In the genomic region with DNA sequence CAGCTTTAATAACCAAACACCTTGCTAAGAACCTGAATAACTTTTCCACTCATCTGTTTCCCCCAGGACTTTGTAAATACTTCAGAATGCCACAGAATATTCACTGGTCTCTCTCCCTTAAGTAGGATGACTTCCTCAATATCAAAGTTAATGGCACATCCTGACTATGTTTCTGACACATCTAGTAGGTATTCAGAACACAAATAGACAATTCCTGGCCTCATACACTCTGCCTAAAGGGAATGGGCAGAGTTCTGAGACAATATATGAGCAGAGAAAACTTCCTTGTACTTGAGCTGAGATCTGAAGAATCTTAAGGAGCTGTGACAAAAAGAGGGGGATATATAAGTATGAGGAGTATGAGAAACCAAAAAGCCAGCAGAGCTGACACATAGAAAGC, we compare ENCODE assay signal across 14 cellular contexts. TPM values are rescaled to one million over a fixed set of nuclear protein-coding genes. Genes with fewer than 3 reads are reported as not detected.
DNase-seq lines count a peak whose midpoint lies in the region; ATAC-seq and TF ChIP-seq lines count a peak whose summit lies in the region.
"Had no signal": no experiment of that assay in that cellular context is flagged by ENCODE, and none has a peak within 500 bp of the region (broad histone marks: within the 10 kb centered on the region; RNA-seq: fewer than 3 reads in every experiment).

No MANE protein-coding gene starts in this region.

- H3K4me1 ChIP-seq in PC-3 (ENCODE audit: insufficient read depth, low read length) (peaks cover 22% of the 10 kb centered on the region), hepatocyte (ENCODE audit: insufficient read depth) (no peaks in the 10 kb centered on the region)
- H3K4me1 ChIP-seq: Peyer's patch had no signal

- H3K27ac ChIP-seq in PC-3 (ENCODE audit: low read length) (peak overlapping the region; percentile 43), hepatocyte (no peak overlapping the region)
- H3K27ac ChIP-seq: esophagus muscularis mucosa, Peyer's patch had no signal

- H2AFZ ChIP-seq in PC-3 (ENCODE audit: low read length), result no peak overlapping the region
- H2AFZ ChIP-seq in hepatocyte, result no peak overlapping the region

- H3K79me2 ChIP-seq in PC-3 (ENCODE audit: low read length) (peaks cover 82% of the 10 kb centered on the region), hepatocyte (peaks cover 52% of the 10 kb centered on the region)

- no peak for TF ChIP-seq CTCF in PC-3 (conservative IDR thresholded peaks at IDR 0.05; ENCODE audit: low read depth, low read length)
- no peak for TF ChIP-seq CTCF in epithelial cell of esophagus (IDR thresholded peaks at IDR 0.05; ENCODE audit: insufficient read depth, low read depth, low read length, missing control alignments)
- TF ChIP-seq CTCF in hepatocyte (IDR thresholded peaks at IDR 0.05; ENCODE audit: poor library complexity), result no peak

- no peaks in the 10 kb centered on the region; the same call in none of the 2 replicates for H4K20me1 ChIP-seq in PC-3 (ENCODE audit: low read length)
- H4K20me1 ChIP-seq in hepatocyte (ENCODE audit: insufficient read depth, poor library complexity, severe bottlenecking), result no peaks in the 10 kb centered on the region

- H3K9me2 ChIP-seq in PC-3 (replicated peaks; ENCODE audit: low read length) (no peaks in the 10 kb centered on the region), hepatocyte (replicated peaks; ENCODE audit: insufficient read depth) (no peaks in the 10 kb centered on the region)

- CTCF ChIA-PET in PC-3 (lab: Charles Lee), result interaction anchor here (0.6 kb wide), 1 partner anchor 29 kb away, joined by 3 read pairs; no protein-coding TSS in a partner anchor

- H3K27me3 ChIP-seq in PC-3 (ENCODE audit: low read length) (no peaks in the 10 kb centered on the region), hepatocyte (no peaks in the 10 kb centered on the region)
- H3K27me3 ChIP-seq: esophagus muscularis mucosa, Peyer's patch had no signal

- in situ Hi-C loops in Caki2 (cut with HindIII; ENCODE audit: low pct_unique_long_range_greater_than_20kb, low sequenced_read_pairs), result no loop called here

- peak overlapping the region; percentile 28 for H3K4me2 ChIP-seq in PC-3 (ENCODE audit: low read length)
- no peak overlapping the region for H3K4me2 ChIP-seq in hepatocyte

- DNase-seq in Caki2 (ENCODE audit: low read depth) (peak; percentile 76), PC-3 (peak; percentile 82), epithelial cell of esophagus (ENCODE audit: low read depth) (peak; percentile 70), non-pigmented ciliary epithelial cell (ENCODE audit: low read depth) (peak; percentile 58), hepatocyte (ENCODE audit: low spot score) (no peak), DMS79 treated with DMSO at 0.1 percent for 48 hours (lab: John Stamatoyannopoulos, UW) (no peak)
- DNase-seq: activated CD8-positive, alpha-beta memory T cell treated with anti-CD3 and anti-CD28 coated beads, Interleukin-2, amount 50 U/mL, for 48 hours; anterior cingulate cortex; occipital lobe; Peyer's patch; stimulated activated naive CD4-positive, alpha-beta T cell had no signal

- no peak overlapping the region for H3K9ac ChIP-seq in PC-3 (ENCODE audit: low read length)

- H3K36me3 ChIP-seq in PC-3 (ENCODE audit: low read depth, low read length) (peaks cover 18% of the 10 kb centered on the region; the same call in 1 of the 2 replicates), hepatocyte (replicated peaks; ENCODE audit: insufficient read depth, low read depth) (no peaks in the 10 kb centered on the region)

- POLR2A ChIA-PET in PC-3 (lab: Charles Lee; ENCODE audit: unreplicated experiment), result no interaction called here

- no peak overlapping the region for H3K4me3 ChIP-seq in PC-3 (ENCODE audit: low read length)
- no peak overlapping the region for H3K4me3 ChIP-seq in epithelial cell of esophagus (ENCODE audit: low read length)
- H3K4me3 ChIP-seq in hepatocyte, result no peak overlapping the region
- H3K4me3 ChIP-seq: esophagus muscularis mucosa, Peyer's patch had no signal

- BruUV-seq in PC-3 (replicated peaks; lab: Mats Ljungman, UMichigan), result no TSS peak

- intact Hi-C loops in PC-3 (cut with micrococcal nuclease), result loop anchor here (5.0 kb wide), 1 partner anchor 33 kb away; the partner anchor contains the start of gene ANKRD13C

- no peaks in the 10 kb centered on the region for H3F3A ChIP-seq in PC-3 (ENCODE audit: low read length, unreplicated experiment)

- peak; percentile 96 for ATAC-seq in PC-3
- ATAC-seq in GM21619 (IDR thresholded peaks at IDR 0.05; ENCODE audit: unreplicated experiment), result no peak
- ATAC-seq in GM21576 (IDR thresholded peaks at IDR 0.05; ENCODE audit: unreplicated experiment), result no peak

- H3K9me3 ChIP-seq in PC-3 (ENCODE audit: low read length) (no peaks in the 10 kb centered on the region), hepatocyte (ENCODE audit: low read depth) (no peaks in the 10 kb centered on the region)
- H3K9me3 ChIP-seq: esophagus muscularis mucosa, Peyer's patch had no signal

RNA-seq across cellular contexts. Expression of gene ANKRD13C, which starts 34.8 kb away (rescaled TPM):
- 11.8 and 14.8 TPM in 2 replicates for total RNA-seq in Caki2 (2014; rRNA removed; shearing (Covaris generic); ENCODE audit: low replicate concordance)
- total RNA-seq in PC-3 (2014; rRNA removed) (38.0 and 41.5 TPM in 2 replicates), hepatocyte (25.1 and 26.5 TPM in 2 replicates)
- 13.7 and 14.9 TPM in 2 replicates for polyA plus RNA-seq in hepatocyte

Comparison
In these comparisons a context has a peak if more than half of its experiments do, and no peak if none do; other contexts are left out.
1. DNase-seq: peak in Caki2 (single experiment), PC-3 (single experiment), epithelial cell of esophagus (single experiment) and non-pigmented ciliary epithelial cell (single experiment); none in hepatocyte (single experiment) and DMS79 treated with DMSO at 0.1 percent for 48 hours (single experiment).